ENCODE assay signal across 8 cellular contexts in the genomic region with DNA sequence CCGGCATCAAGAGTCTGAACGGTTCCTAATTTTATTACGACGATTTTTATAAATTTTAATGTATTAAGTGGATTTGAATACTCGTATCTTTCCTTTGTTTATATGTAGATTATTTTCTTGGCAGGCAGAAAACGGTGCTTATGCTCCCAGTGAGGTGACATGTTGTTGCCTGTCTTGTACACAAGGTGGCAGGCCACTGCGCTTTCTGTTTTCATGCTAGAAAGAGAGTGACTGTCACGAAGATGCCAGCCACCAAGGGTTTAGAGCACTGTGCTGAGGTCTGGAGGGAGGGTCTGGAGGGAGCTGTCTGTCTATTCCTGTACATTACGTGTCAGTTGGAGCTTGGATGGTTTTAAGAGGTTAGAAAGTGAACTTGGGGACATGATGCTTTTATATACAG.
DNase-seq lines count a peak whose midpoint lies in the region; ATAC-seq lines count a peak whose summit lies in the region.

No MANE protein-coding gene starts in this region.

- intact Hi-C loops in Right ventricle myocardium superior (cut with DNase I) (no loop called here), Right ventricle myocardium inferior (cut with DNase I) (loop anchor here (5.0 kb wide), 1 partner anchor 243 kb away; no protein-coding TSS in a partner anchor)

- DNase-seq in Right ventricle myocardium superior (peak; percentile 48), Right ventricle myocardium inferior (ENCODE audit: missing footprints) (no peak), NCI-H526 (lab: John Stamatoyannopoulos, UW) (peak; percentile 18 to 75), activated T-cell treated with anti-CD3 and anti-CD28 coated beads for 48 hours (ENCODE audit: low read depth) (peak; percentile 13), globus pallidus (ENCODE audit: low spot score) (peak; percentile 40), GDM1 (lab: John Stamatoyannopoulos, UW) (no peak)
- DNase-seq in stimulated activated CD4-positive, alpha-beta T cell treated with anti-CD3 and anti-CD28 coated beads, Interleukin-12 subunit alpha, Interleukin-12 subunit beta, amount 100 ng/mL, for 4 hours = peak; percentile 30

- peak; percentile 57 for ATAC-seq in Right ventricle myocardium superior (ENCODE audit: poor library complexity)
- ATAC-seq in Right ventricle myocardium inferior = no peak
- ATAC-seq in HG02642 (IDR thresholded peaks at IDR 0.05; ENCODE audit: poor library complexity, unreplicated experiment) = peak; percentile 77

Comparison
In these comparisons a context has a peak if more than half of its experiments do, and no peak if none do; other contexts are left out.
1. DNase-seq: peak in Right ventricle myocardium superior (single experiment), NCI-H526 (2 of 2), activated T-cell treated with anti-CD3 and anti-CD28 coated beads for 48 hours (single experiment), globus pallidus (single experiment) and stimulated activated CD4-positive, alpha-beta T cell treated with anti-CD3 and anti-CD28 coated beads, Interleukin-12 subunit alpha, Interleukin-12 subunit beta, amount 100 ng/mL, for 4 hours (single experiment); none in Right ventricle myocardium inferior (single experiment) and GDM1 (single experiment).